8 cellular contexts compared by ENCODE assay signal in genomic region chr4:113756005-113756410, GRCh38. TPM values are rescaled to one million over a fixed set of nuclear protein-coding genes. Genes with fewer than 3 reads are reported as not detected.
DNase-seq lines count a peak whose midpoint lies in the region; TF ChIP-seq lines count a peak whose summit lies in the region.

No MANE protein-coding gene starts in this region.

- H3K9me3 Mint-ChIP-seq in HFFc6: no peaks in the 10 kb centered on the region

- H3K27ac Mint-ChIP-seq in HFFc6: peak overlapping the region; percentile 43

- no peaks in the 10 kb centered on the region for H3K27me3 Mint-ChIP-seq in HFFc6 (ENCODE audit: insufficient read depth)

- no peaks in the 10 kb centered on the region for H3K9me3 ChIP-seq in esophagus squamous epithelium
- no peaks in the 10 kb centered on the region for H3K9me3 ChIP-seq in BE2C

- H3K27me3 ChIP-seq in esophagus squamous epithelium: no peaks in the 10 kb centered on the region
- no peaks in the 10 kb centered on the region for H3K27me3 ChIP-seq in BE2C

- H3K36me3 ChIP-seq in esophagus squamous epithelium (peaks cover 0 to 16% (median 0%) of the 10 kb centered on the region in 3 donors), BE2C (no peaks in the 10 kb centered on the region)

- no peak overlapping the region for H3K4me3 ChIP-seq in fibroblast of pulmonary artery (replicated peaks; ENCODE audit: low read depth, low read length)
- no peak overlapping the region for H3K4me3 ChIP-seq in esophagus squamous epithelium
- H3K4me3 ChIP-seq in BE2C (ENCODE audit: low read depth, low read length): no peak overlapping the region

- DNase-seq in SIG-M5 treated with dmso at 0.1 percent for 504 hours (lab: John Stamatoyannopoulos, UW; ENCODE audit: unreplicated experiment): peak; percentile 37
- DNase-seq in SIG-M5 (lab: John Stamatoyannopoulos, UW): no peak
- peak; percentile 48 for DNase-seq in HFFc6
- DNase-seq in NCI-H226: peak; percentile 48
- DNase-seq in fibroblast of pulmonary artery (ENCODE audit: low read depth): peak; percentile 89
- no peak for DNase-seq in esophagus squamous epithelium (lab: John Stamatoyannopoulos, UW)
- DNase-seq in iPS-NIHi7 (ENCODE audit: extremely low spot score): no peak
- DNase-seq in BE2C: no peak

- intact Hi-C loops in esophagus squamous epithelium (cut with DNase I): no loop called here

- TF ChIP-seq CTCF in HFFc6 (IDR thresholded peaks at IDR 0.05): no peak
- TF ChIP-seq CTCF in fibroblast of pulmonary artery (IDR thresholded peaks at IDR 0.05; ENCODE audit: low read length, missing control alignments): no peak
- no peak for TF ChIP-seq CTCF in esophagus squamous epithelium (IDR thresholded peaks at IDR 0.05)
- TF ChIP-seq CTCF in BE2C (IDR thresholded peaks at IDR 0.05; ENCODE audit: low read depth, low read length): no peak

- H3K4me1 ChIP-seq in esophagus squamous epithelium (peaks cover 0 to 48% (median 30%) of the 10 kb centered on the region in 3 donors), BE2C (no peaks in the 10 kb centered on the region)

- H3K27ac ChIP-seq in esophagus squamous epithelium: no peak overlapping the region

- H3K4me1 Mint-ChIP-seq in HFFc6 (ENCODE audit: low read depth): peaks cover 49% of the 10 kb centered on the region

- H3K4me3 Mint-ChIP-seq in HFFc6: peak overlapping the region; percentile 99

- TF ChIP-seq POLR2A in esophagus squamous epithelium (IDR thresholded peaks at IDR 0.05): no peak

- peaks cover 23% of the 10 kb centered on the region for H3K36me3 Mint-ChIP-seq in HFFc6 (ENCODE audit: low read depth)

- WGBS in esophagus squamous epithelium, 2 donors: 24 to 40% methylated on average over 1 of the region's 1 CpG

RNA-seq across cellular contexts. Expression of gene CAMK2D, which starts 5.5 kb away (rescaled TPM):
- 100 to 1,000 TPM in 1 of 6 experiments, 10 to 100 TPM in 5; 83.7 to 102 (median 94.1) TPM for total RNA-seq in HFFc6 (2021; fragmentation: NEBNext Ultra II Directional; extraction: Animal tissue kit (Norgen Biotek cat#: 25700))
- total RNA-seq in esophagus squamous epithelium: 10 to 100 TPM; 30.7 to 47.7 (median 38.2) TPM
- 11.7 TPM for polyA plus RNA-seq in BE2C (2012; ENCODE audit: insufficient read depth, insufficient read length, low read depth)

Comparison
In these comparisons a context has a peak if more than half of its experiments do, and no peak if none do; other contexts are left out.
1. DNase-seq: peak in SIG-M5 treated with dmso at 0.1 percent for 504 hours (single experiment), HFFc6 (single experiment), NCI-H226 (single experiment) and fibroblast of pulmonary artery (single experiment); none in SIG-M5 (single experiment), esophagus squamous epithelium (single experiment), iPS-NIHi7 (single experiment) and BE2C (single experiment).